Comparison of ENCODE assay signal across 16 cellular contexts in genomic region chr15:65979316-65979715, GRCh38.
DNase-seq lines count a peak whose midpoint lies in the region; ATAC-seq lines count a peak whose summit lies in the region.
"Had no signal": no experiment of that assay in that cellular context is flagged by ENCODE, and none has a peak within 500 bp of the region (broad histone marks: within the 10 kb centered on the region; RNA-seq: fewer than 3 reads in every experiment).

No MANE protein-coding gene starts in this region.

- H3K9me3 Mint-ChIP-seq in stimulated activated memory B cell treated with anti-CD40 and anti-IgM and Interleukin-4, amounts not matched to agents 10 μg/mL and 1 μg/mL and 100 μg/mL, for 72 hours: no peaks in the 10 kb centered on the region
- no peaks in the 10 kb centered on the region for H3K9me3 Mint-ChIP-seq in activated CD8-positive, alpha-beta memory T cell treated with anti-CD3 and anti-CD28 coated beads, Interleukin-2, amount 10 ng/mL, durations not matched to agents 7 days and 5 days (ENCODE audit: low read depth)
- H3K9me3 Mint-ChIP-seq: brain, GM23338 had no signal

- H3K27me3 Mint-ChIP-seq in stimulated activated memory B cell treated with anti-CD40 and anti-IgM and Interleukin-4, amounts not matched to agents 10 μg/mL and 1 μg/mL and 100 μg/mL, for 72 hours: peaks cover 27% of the 10 kb centered on the region
- peaks cover 38% of the 10 kb centered on the region for H3K27me3 Mint-ChIP-seq in activated CD8-positive, alpha-beta memory T cell treated with anti-CD3 and anti-CD28 coated beads, Interleukin-2, amount 10 ng/mL, durations not matched to agents 7 days and 5 days

- H3K27ac Mint-ChIP-seq in stimulated activated memory B cell treated with anti-CD40 and anti-IgM and Interleukin-4, amounts not matched to agents 10 μg/mL and 1 μg/mL and 100 μg/mL, for 72 hours: peak overlapping the region; percentile 25
- no peak overlapping the region for H3K27ac Mint-ChIP-seq in activated CD8-positive, alpha-beta memory T cell treated with anti-CD3 and anti-CD28 coated beads, Interleukin-2, amount 10 ng/mL, durations not matched to agents 7 days and 5 days
- H3K27ac Mint-ChIP-seq: GM23338 had no signal

- H3K36me3 Mint-ChIP-seq in stimulated activated memory B cell treated with anti-CD40 and anti-IgM and Interleukin-4, amounts not matched to agents 10 μg/mL and 1 μg/mL and 100 μg/mL, for 72 hours: no peaks in the 10 kb centered on the region
- H3K36me3 Mint-ChIP-seq in activated CD8-positive, alpha-beta memory T cell treated with anti-CD3 and anti-CD28 coated beads, Interleukin-2, amount 10 ng/mL, durations not matched to agents 7 days and 5 days: no peaks in the 10 kb centered on the region
- H3K36me3 Mint-ChIP-seq: brain had no signal

- CTCF ChIA-PET in activated CD8-positive, alpha-beta memory T cell treated with anti-CD3 and anti-CD28 coated beads, Interleukin-2, amount 10 ng/mL, durations not matched to agents 7 days and 5 days (lab: Charles Lee): no interaction called here

- peaks cover 24% of the 10 kb centered on the region for H3K4me1 Mint-ChIP-seq in stimulated activated memory B cell treated with anti-CD40 and anti-IgM and Interleukin-4, amounts not matched to agents 10 μg/mL and 1 μg/mL and 100 μg/mL, for 72 hours
- peaks cover 4% of the 10 kb centered on the region for H3K4me1 Mint-ChIP-seq in activated CD8-positive, alpha-beta memory T cell treated with anti-CD3 and anti-CD28 coated beads, Interleukin-2, amount 10 ng/mL, durations not matched to agents 7 days and 5 days

- no peak overlapping the region for H3K4me3 Mint-ChIP-seq in stimulated activated memory B cell treated with anti-CD40 and anti-IgM and Interleukin-4, amounts not matched to agents 10 μg/mL and 1 μg/mL and 100 μg/mL, for 72 hours
- H3K4me3 Mint-ChIP-seq in activated CD8-positive, alpha-beta memory T cell treated with anti-CD3 and anti-CD28 coated beads, Interleukin-2, amount 10 ng/mL, durations not matched to agents 7 days and 5 days: no peak overlapping the region
- H3K4me3 Mint-ChIP-seq: GM23338 had no signal

- DNase-seq in DMS53 (lab: John Stamatoyannopoulos, UW): peak; percentile 42
- DNase-seq in DMS53 treated with DMSO at 0.1 percent for 48 hours (lab: John Stamatoyannopoulos, UW; ENCODE audit: unreplicated experiment): no peak
- DNase-seq in NAMALWA (ENCODE audit: low spot score): peak; percentile 67
- DNase-seq in dermis blood vessel endothelial cell: peak; percentile 3
- no peak for DNase-seq in SK-N-DZ (ENCODE audit: low spot score)
- no peak for DNase-seq in activated CD8-positive, alpha-beta memory T cell treated with anti-CD3 and anti-CD28 coated beads, Interleukin-2, amount 10 ng/mL, durations not matched to agents 7 days and 5 days
- DNase-seq: 8988T; activated CD4-positive, alpha-beta T cell treated with anti-CD3 and anti-CD28 coated beads, Interleukin-2, amount 50 U/mL, for 4 hours; activated effector memory CD4-positive, alpha-beta T cell treated with Interleukin-2 at 50 U/mL for 16 hours; lower lobe of right lung; NCI-H1048; testis had no signal

- ATAC-seq in stimulated activated memory B cell treated with anti-CD40 and anti-IgM and Interleukin-4, amounts not matched to agents 10 μg/mL and 1 μg/mL and 100 μg/mL, for 72 hours: peak; percentile 42
- ATAC-seq in activated CD8-positive, alpha-beta memory T cell treated with anti-CD3 and anti-CD28 coated beads, Interleukin-2, amount 10 ng/mL, durations not matched to agents 7 days and 5 days: no peak
- no peak for ATAC-seq in GM18867 (IDR thresholded peaks at IDR 0.05; ENCODE audit: unreplicated experiment)
- ATAC-seq: GM23338, lower lobe of right lung had no signal

Comparison
In these comparisons a context has a peak if more than half of its experiments do, and no peak if none do; other contexts are left out.
1. DNase-seq: peak in DMS53 (single experiment), NAMALWA (single experiment) and dermis blood vessel endothelial cell (single experiment); none in DMS53 treated with DMSO at 0.1 percent for 48 hours (single experiment), SK-N-DZ (single experiment) and activated CD8-positive, alpha-beta memory T cell treated with anti-CD3 and anti-CD28 coated beads, Interleukin-2, amount 10 ng/mL, durations not matched to agents 7 days and 5 days (single experiment).